Comparison of ENCODE assay signal across 18 cellular contexts in genomic region chr12:123886258-123886657, GRCh38.
"Had no signal": no experiment of that assay in that cellular context is flagged by ENCODE, and none has a peak within 500 bp of the region (broad histone marks: within the 10 kb centered on the region; RNA-seq: fewer than 3 reads in every experiment).

No MANE protein-coding gene starts in this region.

- H3K27ac ChIP-seq: coronary artery, dorsolateral prefrontal cortex, heart right ventricle, left lung, lower lobe of right lung, ovary, right atrium auricular region, tibial artery had no signal

- H3K36me3 Mint-ChIP-seq: memory B cell, mesothelial cell of epicardium had no signal

- H3K36me3 ChIP-seq: heart right ventricle, left lung, lower lobe of right lung, ovary, right atrium auricular region, tibial artery had no signal

- H3K4me3 Mint-ChIP-seq: memory B cell, mesothelial cell of epicardium had no signal

- H3K9me3 Mint-ChIP-seq: memory B cell had no signal

- H3K4me1 ChIP-seq: heart right ventricle, left lung, lower lobe of right lung, right atrium auricular region, tibial artery had no signal

- H3K4me3 ChIP-seq: coronary artery, dorsolateral prefrontal cortex, heart right ventricle, left lung, lower lobe of right lung, ovary, right atrium auricular region, smooth muscle cell, tibial artery had no signal

- H3K27me3 ChIP-seq: dorsolateral prefrontal cortex, ovary, right atrium auricular region had no signal

- H3K4me2 ChIP-seq: smooth muscle cell had no signal

- DNase-seq: central memory CD4-positive, alpha-beta T cell; dorsolateral prefrontal cortex; effector CD8-positive, alpha-beta T cell; heart right ventricle; islet precursor cell; left lung; lower lobe of right lung; ovary; stimulated activated CD4-positive, alpha-beta T cell treated with anti-CD3 and anti-CD28 coated beads, Interleukin-2, amount 100 ng/mL, for 48 hours; stimulated activated naive CD8-positive, alpha-beta T cell treated with anti-CD3 and anti-CD28 coated beads, Interleukin-15, Interleukin-2, amounts not matched to agents 100 U/mL and 50 U/mL, for 24 hours; tibial artery had no signal

- ATAC-seq: esophagus mucosa; heart right ventricle; left lung; lower lobe of right lung; stimulated activated naive CD8-positive, alpha-beta T cell treated with anti-CD3 and anti-CD28 coated beads, Interleukin-15, Interleukin-2, amounts not matched to agents 100 U/mL and 50 U/mL, for 24 hours had no signal

- H3K9me3 ChIP-seq: lower lobe of right lung, ovary had no signal

- H3K27ac Mint-ChIP-seq: memory B cell, mesothelial cell of epicardium had no signal

- H3K4me1 Mint-ChIP-seq: memory B cell, mesothelial cell of epicardium had no signal

- FAIRE-seq: frontal cortex had no signal
